23 cellular contexts compared by ENCODE assay signal in the genomic region with DNA sequence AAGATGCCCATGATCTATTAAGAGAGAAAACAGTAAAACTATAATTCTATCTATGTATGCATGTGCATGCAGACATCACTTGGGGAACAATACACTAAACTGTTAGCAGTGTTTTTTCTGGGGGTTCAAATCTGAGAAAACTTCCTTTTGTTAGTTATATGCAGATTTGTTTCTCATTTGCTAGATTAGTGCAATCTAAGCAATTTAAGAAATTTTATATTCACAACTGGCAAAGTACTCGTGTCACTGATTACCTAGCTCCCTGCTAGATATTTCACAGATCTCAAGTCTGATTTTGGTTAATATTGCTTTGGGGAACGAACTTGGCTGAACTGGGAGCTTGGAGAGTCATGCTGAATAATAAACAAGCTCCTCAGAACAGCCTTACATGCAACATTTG.
"Had no signal": no experiment of that assay in that cellular context is flagged by ENCODE, and none has a peak within 500 bp of the region (broad histone marks: within the 10 kb centered on the region; RNA-seq: fewer than 3 reads in every experiment).

No MANE protein-coding gene starts in this region.

- H3K4me1 ChIP-seq: SJSA1 had no signal

- H3K27ac ChIP-seq: SJSA1 had no signal

- FAIRE-seq: RCC 7860 had no signal

- DNase-seq: KBM-7, MV-4-11, NCI-H1048, NCI-H1105, NCI-H1417, NCI-H1436 treated with DMSO at 0.1 percent for 48 hours, NCI-H1694, NCI-H187 treated with DMSO at 0.1 percent for 48 hours, NCI-H2029 treated with DMSO at 0.1 percent for 48 hours, NCI-H2171 treated with DMSO at 0.1 percent for 48 hours, NCI-H345, NCI-H446 treated with DMSO at 0.1 percent for 48 hours, NCI-H510A treated with DMSO at 0.1 percent for 48 hours, NCI-H526 treated with DMSO at 0.1 percent for 48 hours, NCI-H774, Right ventricle myocardium superior, RPMI8226, SIG-M5, SK-N-SH, SW 1271, T-cell had no signal

- H3K9ac ChIP-seq: SK-N-SH had no signal

- H3K4me2 ChIP-seq: SK-N-SH had no signal

- H3K27me3 ChIP-seq: SJSA1 had no signal

- ATAC-seq: T-cell had no signal

- H3K4me3 ChIP-seq: SJSA1 had no signal

- H3K9me3 ChIP-seq: SJSA1, SK-N-SH had no signal
